ENCODE assay signal across 1 cellular context in genomic region chr10:32105782-32106382, GRCh38.
TF ChIP-seq lines count a peak whose summit lies in the region.

No MANE protein-coding gene starts in this region.

TF ChIP-seq in HepG2, 621 proteins besides CTCF, POLR2A, EP300 and RAD21 (continued from another document and continues in another):
- TF ChIP-seq ATF6 (CRISPR knock-in tag; conservative IDR thresholded peaks at IDR 0.05) = 0 out of 2 replicates have a peak, but pooled peaks have one; percentile 50
- TF ChIP-seq STAT5B (CRISPR knock-in tag; IDR thresholded peaks at IDR 0.05) = no peak
- TF ChIP-seq CAMTA2 (CRISPR knock-in tag; IDR thresholded peaks at IDR 0.05; ENCODE audit: borderline replicate concordance) = no peak
- TF ChIP-seq CREB1 (IDR thresholded peaks at IDR 0.05) = no peak
- TF ChIP-seq CREB1 (CRISPR knock-in tag; IDR thresholded peaks at IDR 0.05) = no peak; the same call in 1 of the 2 replicates
- no peak for TF ChIP-seq ZNF343 (CRISPR knock-in tag; IDR thresholded peaks at IDR 0.05)
- no peak for TF ChIP-seq ZBTB38 (CRISPR knock-in tag; IDR thresholded peaks at IDR 0.05)
- no peak for TF ChIP-seq HINFP (CRISPR knock-in tag; IDR thresholded peaks at IDR 0.05; ENCODE audit: low read depth)
- TF ChIP-seq DBP (CRISPR knock-in tag; IDR thresholded peaks at IDR 0.05; ENCODE audit: not compliant biosample characterization) = no peak
- TF ChIP-seq RXRB (CRISPR knock-in tag; IDR thresholded peaks at IDR 0.05; ENCODE audit: borderline replicate concordance) = peak; percentile 88; the same call in 1 of the 2 replicates
- TF ChIP-seq KDM1A (CRISPR knock-in tag; IDR thresholded peaks at IDR 0.05) = no peak
- no peak for TF ChIP-seq ZBTB49 (CRISPR knock-in tag; IDR thresholded peaks at IDR 0.05; ENCODE audit: borderline replicate concordance)
- TF ChIP-seq ESRRA (CRISPR knock-in tag; IDR thresholded peaks at IDR 0.05; ENCODE audit: low read depth) = peak; percentile 99
- no peak for TF ChIP-seq ZNF557 (CRISPR knock-in tag; IDR thresholded peaks at IDR 0.05)
- no peak for TF ChIP-seq ETS1 (CRISPR knock-in tag; IDR thresholded peaks at IDR 0.05)
- no peak for TF ChIP-seq ZNF597 (CRISPR knock-in tag; IDR thresholded peaks at IDR 0.05)
- 0 out of 2 replicates have a peak, but pooled peaks have one; percentile 13 for TF ChIP-seq ONECUT2 (CRISPR knock-in tag; IDR thresholded peaks at IDR 0.05)
- TF ChIP-seq ZNF780A (CRISPR knock-in tag; IDR thresholded peaks at IDR 0.05) = no peak
- no peak for TF ChIP-seq ZNF564 (CRISPR knock-in tag; IDR thresholded peaks at IDR 0.05)
- TF ChIP-seq ZBTB33 (CRISPR knock-in tag; IDR thresholded peaks at IDR 0.05) = no peak
- 0 out of 2 replicates have a peak, but pooled peaks have one; percentile 5 for TF ChIP-seq KMT2A (CRISPR knock-in tag; IDR thresholded peaks at IDR 0.05)
- TF ChIP-seq ZFP91 (CRISPR knock-in tag; IDR thresholded peaks at IDR 0.05; ENCODE audit: borderline replicate concordance) = no peak
- no peak for TF ChIP-seq U2AF1 (optimal IDR thresholded peaks at IDR 0.05; ENCODE audit: low read depth, low read length)
- no peak; the same call in 1 of the 2 replicates for TF ChIP-seq MTA1 (CRISPR knock-in tag; IDR thresholded peaks at IDR 0.05; ENCODE audit: borderline replicate concordance)
- no peak for TF ChIP-seq BRCA1 (CRISPR knock-in tag; IDR thresholded peaks at IDR 0.05)
- no peak for TF ChIP-seq ZNF562 (CRISPR knock-in tag; IDR thresholded peaks at IDR 0.05; ENCODE audit: borderline replicate concordance)
- no peak for TF ChIP-seq PCBP1 (IDR thresholded peaks at IDR 0.05; ENCODE audit: borderline replicate concordance, low read depth, low read length)
- TF ChIP-seq NFE2L2 (IDR thresholded peaks at IDR 0.05; ENCODE audit: low read length) = no peak
- TF ChIP-seq RNF2 (conservative IDR thresholded peaks at IDR 0.05; ENCODE audit: low read depth) = no peak
- no peak for TF ChIP-seq KDM5A (IDR thresholded peaks at IDR 0.05; ENCODE audit: borderline replicate concordance, low read length)
- TF ChIP-seq MIXL1 (CRISPR knock-in tag; IDR thresholded peaks at IDR 0.05) = peak; percentile 85
- TF ChIP-seq SMARCE1 (IDR thresholded peaks at IDR 0.05; ENCODE audit: borderline replicate concordance) = no peak
- peak; percentile 69; the same call in 1 of the 2 replicates for TF ChIP-seq ZSCAN5A (CRISPR knock-in tag; IDR thresholded peaks at IDR 0.05; ENCODE audit: borderline replicate concordance)
- no peak for TF ChIP-seq ZNF781 (CRISPR knock-in tag; IDR thresholded peaks at IDR 0.05; ENCODE audit: borderline replicate concordance, not compliant biosample characterization)
- no peak for TF ChIP-seq ZNF329 (CRISPR knock-in tag; IDR thresholded peaks at IDR 0.05; ENCODE audit: low read depth)
- TF ChIP-seq KLF6 (CRISPR knock-in tag; IDR thresholded peaks at IDR 0.05) = no peak
